ENCODE assay signal across 16 cellular contexts in genomic region chr9:130423272-130423671, GRCh38. TPM values are rescaled to one million over a fixed set of nuclear protein-coding genes. Genes with fewer than 3 reads are reported as not detected.
A peak's percentile ranks its signal among the peaks of the same experiment; 100 is the strongest.
DNase-seq lines count a peak whose midpoint lies in the region; ATAC-seq, FAIRE-seq and TF ChIP-seq lines count a peak whose summit lies in the region.
"Had no signal": no experiment of that assay in that cellular context is flagged by ENCODE, and none has a peak within 500 bp of the region (broad histone marks: within the 10 kb centered on the region; RNA-seq: fewer than 3 reads in every experiment).

No MANE protein-coding gene starts in this region.

- H3K4me1 ChIP-seq in GM12878 (ENCODE audit: control insufficient read depth, insufficient read depth, low read length) (no peaks in the 10 kb centered on the region; the same call in 1 of the 2 replicates), hepatocyte (ENCODE audit: insufficient read depth) (peaks cover 19% of the 10 kb centered on the region), stomach smooth muscle (ENCODE audit: control insufficient read depth, insufficient read depth, low read length) (peaks cover 17% of the 10 kb centered on the region), testis (no peaks in the 10 kb centered on the region)

- H3K4me2 ChIP-seq in GM12878 (ENCODE audit: control insufficient read depth, insufficient read depth), result no peak overlapping the region
- no peak overlapping the region for H3K4me2 ChIP-seq in hepatocyte

- no TSS peak for BruUV-seq in GM12878 (replicated peaks; lab: Mats Ljungman, UMichigan)

- in situ Hi-C loops in GM12878 (cut with MboI), result no loop called here

- no peak for TF ChIP-seq POLR2A in GM12878 (IDR thresholded peaks at IDR 0.05; ENCODE audit: low read depth, low read length)
- no peak for TF ChIP-seq POLR2A in testis (IDR thresholded peaks at IDR 0.05)

- no peak for TF ChIP-seq CTCF in GM12878 (IDR thresholded peaks at IDR 0.05 in 2 of 3, conservative IDR thresholded peaks at IDR 0.05 in 1 of 3; ENCODE audit: control insufficient read depth in 2 of 3, extremely low read depth in 1 of 3, insufficient read depth in 1 of 3, low read depth in 3 of 3, low read length in 3 of 3)
- no peak for TF ChIP-seq CTCF in hepatocyte (IDR thresholded peaks at IDR 0.05; ENCODE audit: poor library complexity)
- no peak for TF ChIP-seq CTCF in testis (IDR thresholded peaks at IDR 0.05)

- POLR2A ChIA-PET in GM12878 (lab: Charles Lee), result interaction anchor here (0.5 kb wide), 1 partner anchor 221 kb away, joined by 3 read pairs; no protein-coding TSS in a partner anchor

- RAD21 ChIA-PET in GM12878 (lab: Charles Lee; ENCODE audit: unreplicated experiment), result interaction anchor here (0.8 to 1.1 kb wide), 4 partner anchors 24 to 155 kb away, joined by 3 read pairs; no protein-coding TSS in a partner anchor

- H3K36me3 ChIP-seq in MG63 (no peaks in the 10 kb centered on the region), GM12878 (ENCODE audit: control insufficient read depth in 2 of 2, insufficient read depth in 2 of 2, low read length in 1 of 2) (no peaks in the 10 kb centered on the region), hepatocyte (replicated peaks; ENCODE audit: insufficient read depth, low read depth) (no peaks in the 10 kb centered on the region), stomach smooth muscle (ENCODE audit: control insufficient read depth in 2 of 2, insufficient read depth in 2 of 2, low read length in 2 of 2) (peaks cover 0 to 3% of the 10 kb centered on the region in 2 donors), testis (ENCODE audit: low read depth, missing control alignments) (no peaks in the 10 kb centered on the region)
- H3K36me3 ChIP-seq: ovary, tibial nerve had no signal

- 9% methylated on average over 8 of the region's 8 CpGs for WGBS in GM12878 (ENCODE audit: insufficient coverage, insufficient replicate concordance, low lambda C conversion rate, missing lambda C conversion rate)
- WGBS in hepatocyte (ENCODE audit: low lambda C conversion rate, missing lambda C conversion rate), result 61% methylated on average over 8 of the region's 8 CpGs
- 73 to 75% methylated on average over 7 to 8 of the region's 8 CpGs for WGBS in testis, 2 donors

- DNase-seq in MG63 (peak; percentile 78), GM12878 (ENCODE audit: low read depth, low spot score) (no peak), hepatocyte (ENCODE audit: low spot score) (peak; percentile 35), testis (no peak)
- no peak for DNase-seq in activated CD8-positive, alpha-beta memory T cell treated with anti-CD3 and anti-CD28 coated beads, Interleukin-2, amount 50 U/mL, for 48 hours
- DNase-seq: activated CD4-positive, CD25-positive, alpha-beta regulatory T cell; activated effector memory CD4-positive, alpha-beta T cell treated with Interleukin-2 at 50 U/mL for 16 hours; endodermal cell; NCI-H2171 treated with DMSO at 0.1 percent for 48 hours; NK-92 treated with Interleukin-12 subunit alpha and Interleukin-12 subunit beta, amount 100 ng/mL, for 24 hours; ovary; small intestine had no signal

- intact Hi-C loops in GM12878 (cut with micrococcal nuclease; ENCODE audit: unreplicated experiment), result no loop called here
- intact Hi-C loops in testis (cut with DNase I; ENCODE audit: low total_unique reads), result no loop called here

- H3K9me3 ChIP-seq in MG63 (no peaks in the 10 kb centered on the region), GM12878 (replicated peaks; ENCODE audit: control insufficient read depth, insufficient read depth, low read length) (no peaks in the 10 kb centered on the region), hepatocyte (ENCODE audit: low read depth) (no peaks in the 10 kb centered on the region), stomach smooth muscle (ENCODE audit: control insufficient read depth in 2 of 2, low read length in 2 of 2) (no peaks in the 10 kb centered on the region), testis (no peaks in the 10 kb centered on the region)
- H3K9me3 ChIP-seq: ovary, tibial nerve had no signal

- no peaks in the 10 kb centered on the region for H3K79me2 ChIP-seq in GM12878 (ENCODE audit: control insufficient read depth, insufficient read depth, low read length)
- no peaks in the 10 kb centered on the region for H3K79me2 ChIP-seq in hepatocyte

- no peak for TF ChIP-seq EP300 in GM12878 (IDR thresholded peaks at IDR 0.05; ENCODE audit: borderline replicate concordance in 1 of 2, control insufficient read depth in 1 of 2, low read depth in 2 of 2, low read length in 2 of 2)

- H4K20me1 ChIP-seq in GM12878 (ENCODE audit: control insufficient read depth, insufficient read depth) (no peaks in the 10 kb centered on the region), hepatocyte (ENCODE audit: insufficient read depth, poor library complexity, severe bottlenecking) (no peaks in the 10 kb centered on the region)

- SMC1A ChIA-PET in GM12878 (lab: Charles Lee; ENCODE audit: uncharacterized antibody, unreplicated experiment), result interaction anchor here (0.8 to 1.2 kb wide), 2 partner anchors 12 to 45 kb away, joined by 3 read pairs; no protein-coding TSS in a partner anchor

- no peaks in the 10 kb centered on the region for H3K9me2 ChIP-seq in hepatocyte (replicated peaks; ENCODE audit: insufficient read depth)

- CTCF ChIA-PET in GM12878 (lab: Yijun Ruan, JAX), result no interaction called here

- H3K27me3 ChIP-seq in MG63, result no peaks in the 10 kb centered on the region
- no peaks in the 10 kb centered on the region; a peak in 2 of 4 replicates for H3K27me3 ChIP-seq in GM12878 (replicated peaks in 1 of 2; ENCODE audit: control insufficient read depth in 2 of 2, insufficient read depth in 2 of 2, low read length in 1 of 2)
- H3K27me3 ChIP-seq in hepatocyte, result no peaks in the 10 kb centered on the region
- H3K27me3 ChIP-seq in stomach smooth muscle (ENCODE audit: control insufficient read depth in 1 of 2, insufficient read depth in 2 of 2, low read length in 2 of 2), result no peaks in the 10 kb centered on the region
- H3K27me3 ChIP-seq in testis, result no peaks in the 10 kb centered on the region
- H3K27me3 ChIP-seq: ovary, tibial nerve had no signal

- ATAC-seq in GM12878, result peak; percentile 93
- no peak for ATAC-seq in esophagus mucosa
- ATAC-seq: left lobe of liver had no signal

- no peak for TF ChIP-seq RAD21 in GM12878 (IDR thresholded peaks at IDR 0.05; ENCODE audit: insufficient read depth, low read depth, low read length)

- no peak for FAIRE-seq in GM12878 (lab: Jason Lieb, UNC)
- FAIRE-seq: small intestine had no signal

- H3K4me3 ChIP-seq in MG63 (no peak overlapping the region), GM12878 (no peak overlapping the region), hepatocyte (no peak overlapping the region), stomach smooth muscle (ENCODE audit: low read length in 2 of 2) (no peak overlapping the region), testis (no peak overlapping the region)
- H3K4me3 ChIP-seq: ovary, tibial nerve had no signal

- H3K9ac ChIP-seq in GM12878 (ENCODE audit: control insufficient read depth, insufficient read depth, low read length), result no peak overlapping the region
- no peak overlapping the region for H3K9ac ChIP-seq in stomach smooth muscle (ENCODE audit: low read length in 2 of 2)

- no peak overlapping the region for H2AFZ ChIP-seq in GM12878 (ENCODE audit: control insufficient read depth, low read depth, low read length)
- H2AFZ ChIP-seq in hepatocyte, result no peak overlapping the region

- H3K27ac ChIP-seq in GM12878 (ENCODE audit: control insufficient read depth, insufficient read depth) (no peak overlapping the region), hepatocyte (no peak overlapping the region), stomach smooth muscle (ENCODE audit: low read length) (peak overlapping the region; percentile 62), testis (no peak overlapping the region)
- H3K27ac ChIP-seq: ovary, tibial nerve had no signal

TF ChIP-seq in GM12878, 131 proteins besides CTCF, POLR2A, EP300 and RAD21 (continues in another document):
- TF ChIP-seq PAX5 (IDR thresholded peaks at IDR 0.05; ENCODE audit: borderline replicate concordance, low read depth, low read length) (peak; percentile 64; the same call in 1 of the 2 replicates), RELA (IDR thresholded peaks at IDR 0.05; ENCODE audit: borderline replicate concordance, partially characterized antibody) (no peak)

RNA-seq across cellular contexts. Expression of gene ASS1, which starts 21.5 kb away (rescaled TPM):
- total RNA-seq in MG63 (2014; rRNA removed; shearing (Covaris generic); ENCODE audit: low replicate concordance), result 536 and 752 TPM in 2 replicates
- not detected in 2 replicates for total RNA-seq in GM12878 (2013; cell fraction: nucleolus; rRNA removed)
- total RNA-seq in GM12878 (2014; rRNA removed) (0.16 and 0.23 TPM in 2 replicates), GM12878 (2014; rRNA removed; fragmentation: Illumina TruSeq; extraction: Trizol) (0.27 TPM in 1 of 2 replicates, not detected in the other), GM12878 (2021) (0.28 and 0.58 TPM in 2 replicates), hepatocyte (292 and 321 TPM in 2 replicates), testis (100 to 1,000 TPM in 1 of 2 donors, 10 to 100 TPM in 1; 68.5 to 153 TPM), esophagus mucosa (101 TPM)
- 0.52 TPM for polyA plus RNA-seq in GM12878 (2011; ENCODE audit: low read depth)
- polyA plus RNA-seq in GM12878 (2011; rRNA removed) (4.2 and 6.1 TPM in 2 replicates), GM12878 (2014; fragmentation: Illumina TruSeq; extraction: Trizol) (0.10 TPM in 1 of 2 replicates, not detected in the other), GM12878 (2014; fragmentation: Nextera tagmentation; extraction: Ambion mirVana) (not detected), GM12878 (2014; rRNA removed) (0.28 TPM in 1 of 2 replicates, not detected in the other), GM12878 (2016; fragmentation: Nextera tagmentation; extraction: Ambion mirVana) (under 1 TPM in 1 of 2 experiments, not detected in 1; 0.31 TPM), hepatocyte (103 and 145 TPM in 2 replicates), testis (ENCODE audit: insufficient read depth, low read depth, low replicate concordance) (90.2 TPM)
- polyA plus RNA-seq in GM12878 (2011; cell fraction: cytosol; rRNA removed), result 5.2 and 6.1 TPM in 2 replicates
- 2.2 and 3.8 TPM in 2 replicates for polyA plus RNA-seq in GM12878 (2011; cell fraction: nucleus; rRNA removed)
- 0.89 and 2.0 TPM in 2 replicates for polyA plus RNA-seq in GM12878 (2012)
- 3.3 and 4.1 TPM in 2 replicates for polyA minus RNA-seq in GM12878 (2011; rRNA and poly(A)+ RNA removed)
- polyA minus RNA-seq in GM12878 (2011; cell fraction: cytosol; rRNA and poly(A)+ RNA removed), result 18.6 and 21.8 TPM in 2 replicates
- 2.5 and 7.8 TPM in 2 replicates for polyA minus RNA-seq in GM12878 (2011; cell fraction: nucleus; rRNA and poly(A)+ RNA removed)

Comparison
In these comparisons a context has a peak if more than half of its experiments do, and no peak if none do; other contexts are left out.
1. DNase-seq: peak in MG63 (single experiment) and hepatocyte (single experiment); none in GM12878 (single experiment), testis (single experiment) and activated CD8-positive, alpha-beta memory T cell treated with anti-CD3 and anti-CD28 coated beads, Interleukin-2, amount 50 U/mL, for 48 hours (single experiment).
2. RNA of gene ASS1, which starts 21.5 kb away (total RNA-seq): 536 to 752 TPM in MG63, 292 to 321 TPM in hepatocyte, 68.5 to 153 TPM in testis and 101 TPM in esophagus mucosa (single experiment); 0.16 to 0.58 TPM in GM12878; every median in the first group is over 10 times any median in the second.